Comparison of ENCODE assay signal across 18 cellular contexts in the genomic region with DNA sequence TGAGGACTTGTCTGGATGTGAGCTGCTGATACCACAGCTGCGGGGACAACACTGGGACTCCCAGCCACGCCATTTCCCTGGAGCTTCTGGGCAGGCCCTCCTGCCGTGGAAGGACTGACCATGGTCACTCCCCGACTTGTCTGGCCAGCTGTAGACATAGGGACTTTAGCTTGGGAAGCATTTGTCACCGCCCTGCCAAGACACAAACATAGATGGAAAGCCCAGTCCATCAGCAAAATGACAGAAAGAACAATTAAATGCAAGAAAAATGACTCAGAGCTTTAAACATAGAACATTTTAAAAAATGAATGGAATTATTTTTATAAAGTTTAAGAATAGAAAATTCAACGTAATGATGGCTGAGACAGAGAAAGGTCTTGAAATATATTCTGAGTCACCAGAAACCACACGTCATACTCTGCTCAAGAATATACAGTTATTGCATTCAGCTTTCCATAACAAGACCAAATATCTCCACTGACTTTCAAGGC.
DNase-seq lines count a peak whose midpoint lies in the region; ATAC-seq and TF ChIP-seq lines count a peak whose summit lies in the region.
"Had no signal": no experiment of that assay in that cellular context is flagged by ENCODE, and none has a peak within 500 bp of the region (broad histone marks: within the 10 kb centered on the region; RNA-seq: fewer than 3 reads in every experiment).

No MANE protein-coding gene starts in this region.

- no peak overlapping the region for H2AFZ ChIP-seq in smooth muscle cell (ENCODE audit: low read depth)

- ATAC-seq in HG02970 (IDR thresholded peaks at IDR 0.05; ENCODE audit: low FRiP score, unreplicated experiment) = no peak
- ATAC-seq: activated T-cell treated with anti-CD3 and anti-CD28 coated beads, Interleukin-2, amount 50 U/mL, for 72 hours; CD8-positive, alpha-beta T cell had no signal

- peaks cover 33% of the 10 kb centered on the region for H3F3A ChIP-seq in smooth muscle cell (ENCODE audit: low read depth)

- H3K4me1 ChIP-seq in smooth muscle cell (ENCODE audit: low read depth) = peaks cover 7% of the 10 kb centered on the region
- H3K4me1 ChIP-seq: heart left ventricle had no signal

- peaks cover 18% of the 10 kb centered on the region for H3K36me3 ChIP-seq in smooth muscle cell (ENCODE audit: low read depth)

- intact Hi-C loops in cardiac septum (cut with DNase I) = no loop called here

- TF ChIP-seq CTCF in smooth muscle cell (IDR thresholded peaks at IDR 0.05; ENCODE audit: borderline replicate concordance, insufficient read depth, poor library complexity, severe bottlenecking) = no peak

- H3K4me2 ChIP-seq in smooth muscle cell = no peak overlapping the region

- H3K4me3 ChIP-seq in smooth muscle cell = no peak overlapping the region
- H3K4me3 ChIP-seq: heart left ventricle had no signal

- no peak overlapping the region for H3K9ac ChIP-seq in smooth muscle cell (ENCODE audit: low read depth)

- WGBS in smooth muscle cell (ENCODE audit: low lambda C conversion rate) = 91% methylated on average over 7 of the region's 7 CpGs

- peak overlapping the region; percentile 91 for H3K27ac ChIP-seq in smooth muscle cell (ENCODE audit: low read depth)

- H4K20me1 ChIP-seq in smooth muscle cell (ENCODE audit: low read depth) = peaks cover 3% of the 10 kb centered on the region

- no peaks in the 10 kb centered on the region for H3K9me3 ChIP-seq in smooth muscle cell (replicated peaks; ENCODE audit: low read depth)
- H3K9me3 ChIP-seq: heart left ventricle had no signal

- H3K27me3 ChIP-seq in smooth muscle cell (ENCODE audit: low read depth) = no peaks in the 10 kb centered on the region
- H3K27me3 ChIP-seq: heart left ventricle had no signal

- DNase-seq in ELR (ENCODE audit: low read depth) (peak; percentile 69), amniotic stem cell (lab: John Stamatoyannopoulos, UW) (peak; percentile 76), fibroblast of peridontal ligament (ENCODE audit: extremely low read depth) (peak; percentile 94), smooth muscle cell (lab: John Stamatoyannopoulos, UW; ENCODE audit: unreplicated experiment) (no peak), glomerular visceral epithelial cell (ENCODE audit: extremely low spot score) (no peak), NCI-H526 treated with DMSO at 0.1 percent for 48 hours (lab: John Stamatoyannopoulos, UW) (no peak), cardiac septum (ENCODE audit: low spot score) (no peak)
- DNase-seq: activated CD4-positive, alpha-beta T cell treated with anti-CD3 and anti-CD28 coated beads, Interleukin-2, amount 10 ng/mL, durations not matched to agents 7 days and 5 days; activated T-cell treated with anti-CD3 and anti-CD28 coated beads, Interleukin-2, amount 50 U/mL, for 72 hours; CD8-positive, alpha-beta T cell; effector memory CD4-positive, alpha-beta T cell; GF-D8; heart left ventricle; KG1; NCI-H1436; NCI-H446 treated with DMSO at 0.1 percent for 48 hours; stimulated activated CD4-positive, alpha-beta T cell treated with anti-CD3 and anti-CD28 coated beads, Interleukin-4, amount 100 ng/mL, for 1 hour had no signal

- no peaks in the 10 kb centered on the region for H3K79me2 ChIP-seq in smooth muscle cell (ENCODE audit: low read depth)

Comparison
In these comparisons a context has a peak if more than half of its experiments do, and no peak if none do; other contexts are left out.
1. DNase-seq: peak in ELR (single experiment), amniotic stem cell (single experiment) and fibroblast of peridontal ligament (single experiment); none in smooth muscle cell (single experiment), glomerular visceral epithelial cell (single experiment), NCI-H526 treated with DMSO at 0.1 percent for 48 hours (single experiment) and cardiac septum (single experiment).